1 cellular context compared by ENCODE assay signal in the genomic region with DNA sequence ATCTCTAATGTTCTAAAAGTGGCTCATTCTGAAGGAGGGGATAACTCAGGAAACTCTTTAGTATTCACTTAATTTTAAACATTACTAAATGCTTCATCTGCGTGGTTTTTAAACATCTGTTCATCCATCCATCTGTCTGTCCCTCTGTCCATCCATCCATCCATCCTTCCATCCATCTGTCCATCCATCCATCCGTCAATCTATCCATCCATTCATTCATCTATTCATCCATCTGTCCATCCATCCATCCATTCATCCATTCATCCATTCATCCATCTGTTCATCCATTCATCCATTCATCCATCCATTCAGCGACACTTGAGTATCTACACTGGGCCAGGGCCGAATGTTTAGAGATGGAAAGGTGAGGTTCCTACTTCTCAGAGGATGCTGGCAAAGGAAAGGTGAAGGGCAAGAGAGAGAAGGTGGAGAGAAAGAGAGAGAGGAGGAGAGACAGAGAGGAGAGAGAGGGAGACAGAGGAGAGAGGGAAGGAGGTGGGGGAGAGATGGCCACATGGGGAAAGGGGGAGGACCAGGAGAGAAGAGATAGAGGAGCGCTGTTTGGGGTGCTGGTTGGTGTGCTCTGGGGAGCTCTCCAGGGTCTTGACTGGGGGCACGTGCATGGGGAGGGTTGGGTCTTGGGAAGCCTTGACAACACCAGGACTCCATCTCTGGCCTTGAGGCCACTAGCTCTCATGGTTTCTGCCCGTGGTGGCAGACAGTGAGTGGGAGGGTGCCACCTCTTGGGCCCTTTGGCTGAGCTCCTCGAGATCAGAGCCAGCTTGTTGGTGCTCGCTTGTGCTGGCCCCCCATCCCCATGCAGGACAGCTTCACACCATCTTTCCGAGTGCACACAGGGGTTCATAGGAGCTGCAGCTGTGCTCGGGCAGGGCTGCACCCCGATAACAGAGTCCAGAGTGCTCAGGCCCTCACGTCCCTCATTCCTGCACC.
TF ChIP-seq lines count a peak whose summit lies in the region.

No MANE protein-coding gene starts in this region.

TF ChIP-seq in K562, 482 proteins besides CTCF, POLR2A, EP300 and RAD21:
- TF ChIP-seq THRB (CRISPR knock-in tag; conservative IDR thresholded peaks at IDR 0.05) (0 out of 2 replicates have a peak, but pooled peaks have one; percentile 15), THAP12 (CRISPR knock-in tag; IDR thresholded peaks at IDR 0.05) (no peak), TFAM (CRISPR knock-in tag; conservative IDR thresholded peaks at IDR 0.05) (no peak)
